Comparison of ENCODE assay signal across 8 cellular contexts in the genomic region with DNA sequence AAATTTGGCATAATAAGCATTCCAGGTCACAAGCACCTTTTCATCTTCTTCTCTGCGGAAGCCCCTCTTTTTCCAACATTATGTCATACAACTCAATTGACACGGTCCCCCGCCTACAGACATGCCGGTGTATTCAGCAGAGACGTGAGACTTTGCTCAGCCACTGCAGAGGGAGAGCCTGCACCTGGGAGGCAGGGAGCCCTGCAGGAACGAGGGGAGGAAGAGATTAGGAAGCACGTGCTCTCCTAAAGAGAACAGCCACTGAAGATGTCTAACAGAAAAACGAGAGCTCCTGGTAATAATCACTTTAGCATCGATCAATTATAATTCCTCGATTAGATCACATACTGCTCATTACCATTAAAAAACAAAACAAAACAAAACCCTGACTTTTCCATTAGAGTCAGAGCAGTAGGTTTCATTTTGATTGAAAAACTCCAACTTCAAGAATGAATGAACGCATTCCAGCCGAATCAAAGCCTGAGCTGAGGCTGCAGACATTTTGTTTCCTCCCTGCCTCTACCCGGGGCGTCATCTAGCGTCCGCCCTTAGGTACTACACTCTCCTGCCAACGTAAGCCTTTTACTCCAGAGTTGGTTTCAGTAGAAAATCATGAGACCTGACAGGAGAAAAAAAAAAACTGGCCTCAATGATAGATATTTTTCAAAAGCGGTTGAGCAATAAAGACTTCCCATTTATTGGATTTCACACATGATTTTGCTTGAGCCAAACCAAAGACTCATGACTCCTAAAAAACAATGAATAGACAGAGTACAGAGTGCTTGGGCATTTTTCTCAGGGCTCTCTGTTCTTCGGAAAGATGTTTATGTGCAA.
A peak's percentile ranks its signal among the peaks of the same experiment; 100 is the strongest.
DNase-seq lines count a peak whose midpoint lies in the region; ATAC-seq and TF ChIP-seq lines count a peak whose summit lies in the region.

No MANE protein-coding gene starts in this region.

- H3K36me3 ChIP-seq in GM06990 (ENCODE audit: control insufficient read depth, insufficient read depth, low read length) (no peaks in the 10 kb centered on the region), right lobe of liver (no peaks in the 10 kb centered on the region)

- H3K4me1 Mint-ChIP-seq in activated CD4-positive, alpha-beta T cell treated with anti-CD3 and anti-CD28 coated beads, Interleukin-2, amount 10 ng/mL, durations not matched to agents 24 days and 14 days: peaks cover 25% of the 10 kb centered on the region

- ATAC-seq in HG03280 (IDR thresholded peaks at IDR 0.05; ENCODE audit: unreplicated experiment) (peak; percentile 46), right lobe of liver (peak; percentile 72 to 76 (median 74)), GM19467 (IDR thresholded peaks at IDR 0.05; ENCODE audit: unreplicated experiment) (no peak)

- no peaks in the 10 kb centered on the region for H3K9me3 ChIP-seq in right lobe of liver

- 11% methylated on average over 17 of the region's 19 CpGs for WGBS in right lobe of liver (ENCODE audit: insufficient coverage, low coverage, low lambda C conversion rate, missing lambda C conversion rate)

- TF ChIP-seq POLR2A in right lobe of liver (IDR thresholded peaks at IDR 0.05): peak; percentile 24

- H3K27me3 Mint-ChIP-seq in activated CD4-positive, alpha-beta T cell treated with anti-CD3 and anti-CD28 coated beads, Interleukin-2, amount 10 ng/mL, durations not matched to agents 24 days and 14 days: peaks cover 9% of the 10 kb centered on the region

- DNase-seq in GM06990 (ENCODE audit: extremely low read depth, insufficient read length) (no peak), NCI-H526 (lab: John Stamatoyannopoulos, UW) (peak; percentile 87 to 93), dedifferentiated amniotic fluid mesenchymal stem cell (ENCODE audit: extremely low spot score) (peak; percentile 96), right lobe of liver (peak; percentile 80 to 86 (median 85))
- DNase-seq in activated CD4-positive, alpha-beta T cell treated with anti-CD3 and anti-CD28 coated beads, Interleukin-2, amount 10 ng/mL, durations not matched to agents 24 days and 14 days: peak; percentile 94
- DNase-seq in stimulated activated CD4-positive, alpha-beta T cell treated with anti-CD3 and anti-CD28 coated beads, Interleukin-4, amount 100 ng/mL, for 4 hours: peak; percentile 71 to 79

- intact Hi-C loops in activated CD4-positive, alpha-beta T cell treated with anti-CD3 and anti-CD28 coated beads, Interleukin-2, amount 10 ng/mL, durations not matched to agents 24 days and 14 days (cut with micrococcal nuclease): loop anchor here (1.0 to 2.0 kb wide), 2 partner anchors 178 to 342 kb away; no protein-coding TSS in a partner anchor
- intact Hi-C loops in right lobe of liver (cut with DNase I): loop anchor here (10.0 kb wide), 4 partner anchors 268 to 608 kb away; no protein-coding TSS in a partner anchor

- H3K27me3 ChIP-seq in GM06990 (replicated peaks; ENCODE audit: control insufficient read depth, insufficient read depth, low read length): no peaks in the 10 kb centered on the region
- no peaks in the 10 kb centered on the region for H3K27me3 ChIP-seq in right lobe of liver

- no peaks in the 10 kb centered on the region for H3K36me3 Mint-ChIP-seq in activated CD4-positive, alpha-beta T cell treated with anti-CD3 and anti-CD28 coated beads, Interleukin-2, amount 10 ng/mL, durations not matched to agents 24 days and 14 days (ENCODE audit: low read depth)

- H3K27ac ChIP-seq in right lobe of liver: peak overlapping the region; percentile 19 to 89 (median 83)

- H3K4me3 Mint-ChIP-seq in activated CD4-positive, alpha-beta T cell treated with anti-CD3 and anti-CD28 coated beads, Interleukin-2, amount 10 ng/mL, durations not matched to agents 24 days and 14 days: peak overlapping the region; percentile 62

- no peak overlapping the region for H3K27ac Mint-ChIP-seq in activated CD4-positive, alpha-beta T cell treated with anti-CD3 and anti-CD28 coated beads, Interleukin-2, amount 10 ng/mL, durations not matched to agents 24 days and 14 days

- peaks cover 0 to 28% (median 11%) of the 10 kb centered on the region in 4 donors for H3K4me1 ChIP-seq in right lobe of liver

- peak overlapping the region; percentile 39 for H3K4me3 ChIP-seq in GM06990 (replicated peaks; ENCODE audit: low read depth, low read length)
- H3K4me3 ChIP-seq in right lobe of liver: no peak overlapping the region

- no peaks in the 10 kb centered on the region for H3K9me3 Mint-ChIP-seq in activated CD4-positive, alpha-beta T cell treated with anti-CD3 and anti-CD28 coated beads, Interleukin-2, amount 10 ng/mL, durations not matched to agents 24 days and 14 days

- TF ChIP-seq CTCF in GM06990 (IDR thresholded peaks at IDR 0.05; ENCODE audit: insufficient read depth, low read length, poor library complexity, severe bottlenecking): peak; percentile 99
- TF ChIP-seq CTCF in right lobe of liver (IDR thresholded peaks at IDR 0.05): peak; percentile 98 to 99 (median 98)
